8 cellular contexts compared by ENCODE assay signal in the genomic region with DNA sequence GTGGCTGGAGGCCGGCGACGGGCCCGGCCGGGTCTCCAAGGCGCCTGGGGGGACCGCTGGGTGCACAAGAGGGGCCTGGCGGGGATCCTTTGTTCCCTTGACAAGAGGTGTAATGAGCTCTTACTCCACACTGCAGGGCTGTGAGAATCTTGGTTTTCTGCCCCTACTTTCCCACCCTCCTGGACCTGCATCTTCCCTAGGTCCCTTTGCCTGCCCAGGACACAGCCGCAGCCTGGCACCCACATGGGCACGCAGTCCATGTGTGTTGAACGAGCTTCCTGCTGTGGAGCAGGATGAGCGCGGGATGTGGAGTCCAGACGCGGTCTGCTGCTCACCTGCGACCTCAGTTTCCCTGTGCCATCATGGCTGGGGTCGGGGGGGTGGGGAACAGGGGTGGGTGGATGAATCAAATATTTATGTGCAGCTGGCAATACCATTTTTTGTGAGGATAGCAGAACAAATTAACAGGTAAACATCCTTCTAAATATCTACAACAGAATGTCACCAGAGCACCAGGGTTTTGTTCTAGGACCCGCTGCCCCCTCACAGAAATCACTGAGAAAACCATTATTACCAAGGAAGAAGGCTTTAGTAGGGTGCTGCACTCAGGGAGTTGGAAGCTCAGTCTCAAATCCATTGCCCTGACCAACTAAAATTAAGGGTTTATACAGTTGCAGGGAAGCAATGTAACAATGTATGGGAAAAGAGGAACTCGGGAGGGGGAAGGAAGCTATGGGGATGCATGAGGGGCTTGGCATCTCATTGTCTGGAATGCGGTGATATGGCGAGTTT. TPM values are rescaled to one million over a fixed set of nuclear protein-coding genes. Genes with fewer than 3 reads are reported as not detected.
DNase-seq lines count a peak whose midpoint lies in the region; TF ChIP-seq lines count a peak whose summit lies in the region.

No MANE protein-coding gene starts in this region.

- CTCF ChIA-PET in A673 (lab: Charles Lee) = interaction anchor here (0.6 to 1.1 kb wide), 3 partner anchors 43 to 912 kb away, joined by 3 to 7 read pairs (median 5); no protein-coding TSS in a partner anchor

- H3K4me3 ChIP-seq in A673 (ENCODE audit: low read depth, low read length, poor library complexity, severe bottlenecking) (peak overlapping the region; percentile 98), SJCRH30 (peak overlapping the region; percentile 97), fibroblast of villous mesenchyme (ENCODE audit: low read depth, low read length) (peak overlapping the region; percentile 76), retinal pigment epithelial cell (ENCODE audit: low read length) (peak overlapping the region; percentile 68)

- H3K9me3 ChIP-seq in A673 (ENCODE audit: low read depth, low read length, poor library complexity, severe bottlenecking) (peaks cover 12% of the 10 kb centered on the region), SJCRH30 (replicated peaks) (peaks cover 10% of the 10 kb centered on the region)

- H3K27ac ChIP-seq in A673 (ENCODE audit: low read depth, low read length, poor library complexity, severe bottlenecking) = peak overlapping the region; percentile 95
- H3K27ac ChIP-seq in SJCRH30 = peak overlapping the region; percentile 92

- H3K36me3 ChIP-seq in A673 (ENCODE audit: insufficient read depth, low read length, poor library complexity, severe bottlenecking) = peaks cover 11% of the 10 kb centered on the region
- peaks cover 17% of the 10 kb centered on the region; the same call in 1 of the 2 replicates for H3K36me3 ChIP-seq in SJCRH30

- DNase-seq in A673 (ENCODE audit: low spot score) = no peak
- peak; percentile 42 for DNase-seq in GM20000 (ENCODE audit: low spot score)
- no peak for DNase-seq in SJCRH30
- no peak for DNase-seq in fibroblast of villous mesenchyme (ENCODE audit: low read depth)
- no peak for DNase-seq in retinal pigment epithelial cell (ENCODE audit: low read depth)
- no peak for DNase-seq in hippocampal formation (lab: John Stamatoyannopoulos, UW)
- no peak for DNase-seq in NCI-H446 (lab: John Stamatoyannopoulos, UW)
- no peak for DNase-seq in NCI-H128 (lab: John Stamatoyannopoulos, UW; ENCODE audit: unreplicated experiment)

- no TSS peak for BruUV-seq in A673 (replicated peaks; lab: Mats Ljungman, UMichigan)

- H3K27me3 ChIP-seq in A673 (replicated peaks; ENCODE audit: insufficient read depth, low read depth, low read length, poor library complexity) (no peaks in the 10 kb centered on the region), SJCRH30 (no peaks in the 10 kb centered on the region)

- TF ChIP-seq CTCF in A673 (conservative IDR thresholded peaks at IDR 0.05; ENCODE audit: low read depth, low read length) = no peak
- TF ChIP-seq CTCF in GM20000 (IDR thresholded peaks at IDR 0.05; ENCODE audit: extremely low read depth, missing control alignments) = no peak
- no peak for TF ChIP-seq CTCF in fibroblast of villous mesenchyme (IDR thresholded peaks at IDR 0.05; ENCODE audit: insufficient read depth, low read depth, low read length)
- TF ChIP-seq CTCF in retinal pigment epithelial cell (conservative IDR thresholded peaks at IDR 0.05; ENCODE audit: low read depth, low read length) = no peak

- POLR2A ChIA-PET in A673 (lab: Charles Lee; ENCODE audit: low non-redundant PET) = interaction anchor here (0.5 kb wide), 1 partner anchor 536 kb away, joined by 4 read pairs; no protein-coding TSS in a partner anchor

- intact Hi-C loops in A673 (cut with micrococcal nuclease; ENCODE audit: unreplicated experiment) = no loop called here

- peaks cover 6% of the 10 kb centered on the region for H3K4me1 ChIP-seq in A673 (ENCODE audit: insufficient read depth, low read length, poor library complexity, severe bottlenecking)
- H3K4me1 ChIP-seq in SJCRH30 = peaks cover 8% of the 10 kb centered on the region; the same call in 1 of the 2 replicates

RNA-seq across cellular contexts. Expression of gene NSMCE4A, which starts 0.5 kb away (rescaled TPM):
- total RNA-seq in A673 (2021) (67.2 and 71.7 TPM in 2 replicates), fibroblast of villous mesenchyme (30.2 and 34.8 TPM in 2 replicates)
- 85.3 and 87.2 TPM in 2 replicates for total RNA-seq in SJCRH30 (2014; rRNA removed; shearing (Covaris generic))

RNA-seq across cellular contexts. Expression of gene TACC2, which starts 13.5 kb away (rescaled TPM):
- total RNA-seq in A673 (2021) (0.55 and 0.62 TPM in 2 replicates), fibroblast of villous mesenchyme (5.6 and 9.3 TPM in 2 replicates)
- 25.9 and 30.5 TPM in 2 replicates for total RNA-seq in SJCRH30 (2014; rRNA removed; shearing (Covaris generic))

RNA-seq across cellular contexts. Expression of gene ATE1, which starts 47.7 kb away (rescaled TPM):
- total RNA-seq in A673 (2021) (27.0 and 30.9 TPM in 2 replicates), fibroblast of villous mesenchyme (18.4 and 33.2 TPM in 2 replicates)
- 24.4 and 27.8 TPM in 2 replicates for total RNA-seq in SJCRH30 (2014; rRNA removed; shearing (Covaris generic))
